In the genomic region with DNA sequence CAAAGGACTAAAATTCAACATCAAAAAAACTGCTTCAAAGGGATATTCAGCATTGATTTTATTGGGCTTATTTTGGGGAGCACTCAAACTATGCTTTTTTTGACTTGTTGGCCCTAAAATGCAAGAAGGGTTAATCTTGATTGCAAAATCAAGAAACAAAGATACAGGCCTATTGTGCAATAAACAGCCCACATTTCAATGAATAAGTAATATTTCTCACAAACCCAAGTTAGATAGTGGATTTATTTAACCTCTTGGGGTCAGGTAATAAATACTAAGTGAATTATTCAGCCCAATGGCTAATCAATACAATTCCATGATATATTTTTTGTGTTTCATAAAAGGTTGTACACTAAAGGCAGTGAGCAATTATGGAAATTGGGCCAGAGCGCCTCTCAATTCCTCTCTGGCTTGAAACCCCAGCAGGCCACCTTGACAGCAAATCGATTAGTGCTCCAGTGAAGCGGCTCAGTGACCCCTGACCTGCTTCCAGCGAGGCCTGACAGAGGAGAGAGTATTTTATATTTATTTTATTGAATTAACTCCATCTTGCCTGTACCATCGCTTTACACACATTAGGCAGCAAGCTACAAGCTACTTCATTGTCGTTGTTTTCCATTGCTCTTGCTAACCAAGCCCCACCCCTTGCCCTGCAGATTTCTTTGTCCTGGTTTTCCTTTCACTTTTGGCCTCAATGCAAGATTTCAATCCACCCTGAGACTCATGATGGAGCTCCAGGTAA, we compare ENCODE assay signal across 9 cellular contexts.
DNase-seq lines count a peak whose midpoint lies in the region; ATAC-seq and TF ChIP-seq lines count a peak whose summit lies in the region.
"Had no signal": no experiment of that assay in that cellular context is flagged by ENCODE, and none has a peak within 500 bp of the region (broad histone marks: within the 10 kb centered on the region; RNA-seq: fewer than 3 reads in every experiment).

No MANE protein-coding gene starts in this region.

- intact Hi-C loops in ovary (cut with DNase I), result no loop called here

- H3K4me2 ChIP-seq in osteoblast (ENCODE audit: insufficient read depth, low read length), result peak overlapping the region; percentile 75

- no peaks in the 10 kb centered on the region for H3K36me3 ChIP-seq in osteoblast (ENCODE audit: insufficient read depth, low read length)
- no peaks in the 10 kb centered on the region for H3K36me3 ChIP-seq in ovary

- TF ChIP-seq CTCF in osteoblast (IDR thresholded peaks at IDR 0.05; ENCODE audit: extremely low read depth, low read depth, low read length), result no peak
- TF ChIP-seq CTCF in ovary (IDR thresholded peaks at IDR 0.05), result no peak

- no peak for TF ChIP-seq POLR2A in ovary (IDR thresholded peaks at IDR 0.05)

- H4K20me1 ChIP-seq in osteoblast (ENCODE audit: insufficient read depth, low read length), result no peaks in the 10 kb centered on the region

- H3K4me1 ChIP-seq in osteoblast (ENCODE audit: insufficient read depth, low read length), result peaks cover 56% of the 10 kb centered on the region
- peaks cover 7% of the 10 kb centered on the region for H3K4me1 ChIP-seq in ovary (ENCODE audit: insufficient read depth)

- H3K27me3 ChIP-seq in osteoblast (ENCODE audit: insufficient read depth, low read length), result no peaks in the 10 kb centered on the region
- no peaks in the 10 kb centered on the region for H3K27me3 ChIP-seq in ovary

- ATAC-seq in GM18870 (IDR thresholded peaks at IDR 0.05; ENCODE audit: unreplicated experiment) (peak; percentile 59), HG02678 (IDR thresholded peaks at IDR 0.05; ENCODE audit: unreplicated experiment) (peak; percentile 73)
- ATAC-seq: HCT116 had no signal

- TF ChIP-seq EP300 in ovary (IDR thresholded peaks at IDR 0.05), result no peak

- H3K4me3 ChIP-seq in osteoblast (ENCODE audit: insufficient read depth, low read length) (peak overlapping the region; percentile 0), ovary (no peak overlapping the region)

- H2AFZ ChIP-seq in osteoblast (ENCODE audit: low read length), result no peak overlapping the region

- peak; percentile 9 for DNase-seq in RPMI8226
- no peak for DNase-seq in osteoblast (ENCODE audit: insufficient read length, low spot score, missing footprints)
- no peak for DNase-seq in activated naive CD4-positive, alpha-beta T cell treated with anti-CD3 and anti-CD28 coated beads, Interleukin-2, amount 50 U/mL, for 16 hours
- DNase-seq in ovary, result no peak
- DNase-seq in C1 segment of cervical spinal cord (lab: John Stamatoyannopoulos, UW), result no peak
- DNase-seq in GF-D8 (lab: John Stamatoyannopoulos, UW), result no peak

- 77 to 84% (median 83%) methylated on average over 6 of the region's 6 CpGs for WGBS in ovary, 3 donors

- H3K79me2 ChIP-seq in osteoblast (ENCODE audit: insufficient read depth, low read length), result peaks cover 62% of the 10 kb centered on the region

- peak overlapping the region; percentile 77 for H3K27ac ChIP-seq in osteoblast (ENCODE audit: low read depth, low read length)
- H3K27ac ChIP-seq in ovary, result no peak overlapping the region

- H3K9me3 ChIP-seq in osteoblast (ENCODE audit: low read depth, low read length), result no peaks in the 10 kb centered on the region
- H3K9me3 ChIP-seq in ovary, result no peaks in the 10 kb centered on the region
